1 cellular context compared by ENCODE assay signal in the genomic region with DNA sequence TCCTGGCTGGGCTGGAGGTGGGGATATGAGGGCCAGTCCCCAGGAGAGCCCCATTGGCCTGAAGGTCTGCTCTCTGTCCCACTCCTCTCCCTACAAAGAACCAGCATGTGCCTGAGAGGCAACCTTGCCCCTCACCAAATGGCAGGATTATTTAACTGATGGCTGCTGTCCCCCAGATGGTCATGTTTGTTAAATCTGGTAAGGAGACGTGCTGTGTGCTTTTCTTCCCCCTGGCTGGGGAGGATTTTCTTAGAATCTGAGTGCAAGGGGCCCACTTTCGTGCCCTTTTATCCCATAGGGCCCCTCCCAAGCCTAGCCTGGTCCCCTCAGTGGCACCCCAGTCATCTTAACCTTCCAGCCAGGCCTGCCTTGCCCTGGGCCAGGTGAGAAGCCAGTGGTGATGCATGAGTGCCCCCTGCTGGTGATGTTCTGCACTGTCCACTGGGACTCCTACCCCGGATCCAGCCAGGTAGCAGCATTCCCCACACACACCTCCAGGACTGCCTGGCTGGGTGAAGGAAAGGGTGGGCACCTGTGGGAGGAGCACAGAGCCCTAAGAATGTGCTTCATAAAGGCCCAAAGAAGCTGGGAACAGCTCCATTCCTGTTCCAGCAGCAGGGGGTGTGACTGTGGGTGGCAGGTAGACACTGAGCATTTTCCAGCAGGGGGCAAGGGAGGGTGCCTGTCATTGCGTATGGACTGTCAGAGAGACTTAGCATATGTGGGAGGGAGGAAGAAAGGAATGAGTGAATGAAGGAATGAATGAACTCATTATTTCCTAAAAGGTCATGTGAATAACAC.
TF ChIP-seq lines count a peak whose summit lies in the region.

No MANE protein-coding gene starts in this region.

TF ChIP-seq in SK-N-SH treated with all-trans-retinoic acid at 6 μM for 48 hours, 23 proteins besides CTCF, POLR2A, EP300 and RAD21 (continued from another document):
- TF ChIP-seq, protein P1, sequence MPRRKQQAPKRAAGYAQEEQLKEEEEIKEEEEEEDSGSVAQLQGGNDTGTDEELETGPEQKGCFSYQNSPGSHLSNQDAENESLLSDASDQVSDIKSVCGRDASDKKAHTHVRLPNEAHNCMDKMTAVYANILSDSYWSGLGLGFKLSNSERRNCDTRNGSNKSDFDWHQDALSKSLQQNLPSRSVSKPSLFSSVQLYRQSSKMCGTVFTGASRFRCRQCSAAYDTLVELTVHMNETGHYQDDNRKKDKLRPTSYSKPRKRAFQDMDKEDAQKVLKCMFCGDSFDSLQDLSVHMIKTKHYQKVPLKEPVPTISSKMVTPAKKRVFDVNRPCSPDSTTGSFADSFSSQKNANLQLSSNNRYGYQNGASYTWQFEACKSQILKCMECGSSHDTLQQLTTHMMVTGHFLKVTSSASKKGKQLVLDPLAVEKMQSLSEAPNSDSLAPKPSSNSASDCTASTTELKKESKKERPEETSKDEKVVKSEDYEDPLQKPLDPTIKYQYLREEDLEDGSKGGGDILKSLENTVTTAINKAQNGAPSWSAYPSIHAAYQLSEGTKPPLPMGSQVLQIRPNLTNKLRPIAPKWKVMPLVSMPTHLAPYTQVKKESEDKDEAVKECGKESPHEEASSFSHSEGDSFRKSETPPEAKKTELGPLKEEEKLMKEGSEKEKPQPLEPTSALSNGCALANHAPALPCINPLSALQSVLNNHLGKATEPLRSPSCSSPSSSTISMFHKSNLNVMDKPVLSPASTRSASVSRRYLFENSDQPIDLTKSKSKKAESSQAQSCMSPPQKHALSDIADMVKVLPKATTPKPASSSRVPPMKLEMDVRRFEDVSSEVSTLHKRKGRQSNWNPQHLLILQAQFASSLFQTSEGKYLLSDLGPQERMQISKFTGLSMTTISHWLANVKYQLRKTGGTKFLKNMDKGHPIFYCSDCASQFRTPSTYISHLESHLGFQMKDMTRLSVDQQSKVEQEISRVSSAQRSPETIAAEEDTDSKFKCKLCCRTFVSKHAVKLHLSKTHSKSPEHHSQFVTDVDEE (CRISPR knock-in tag; IDR thresholded peaks at IDR 0.05), result no peak
- no peak for TF ChIP-seq SNAI2 (CRISPR knock-in tag; IDR thresholded peaks at IDR 0.05)
- no peak for TF ChIP-seq ZNF70 (CRISPR knock-in tag; IDR thresholded peaks at IDR 0.05)
- TF ChIP-seq, protein P2, sequence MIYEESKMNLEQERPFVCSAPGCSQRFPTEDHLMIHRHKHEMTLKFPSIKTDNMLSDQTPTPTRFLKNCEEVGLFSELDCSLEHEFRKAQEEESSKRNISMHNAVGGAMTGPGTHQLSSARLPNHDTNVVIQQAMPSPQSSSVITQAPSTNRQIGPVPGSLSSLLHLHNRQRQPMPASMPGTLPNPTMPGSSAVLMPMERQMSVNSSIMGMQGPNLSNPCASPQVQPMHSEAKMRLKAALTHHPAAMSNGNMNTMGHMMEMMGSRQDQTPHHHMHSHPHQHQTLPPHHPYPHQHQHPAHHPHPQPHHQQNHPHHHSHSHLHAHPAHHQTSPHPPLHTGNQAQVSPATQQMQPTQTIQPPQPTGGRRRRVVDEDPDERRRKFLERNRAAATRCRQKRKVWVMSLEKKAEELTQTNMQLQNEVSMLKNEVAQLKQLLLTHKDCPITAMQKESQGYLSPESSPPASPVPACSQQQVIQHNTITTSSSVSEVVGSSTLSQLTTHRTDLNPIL (CRISPR knock-in tag; IDR thresholded peaks at IDR 0.05; ENCODE audit: low read depth), result no peak
- TF ChIP-seq ZNF565 (CRISPR knock-in tag; conservative IDR thresholded peaks at IDR 0.05; ENCODE audit: low read depth), result no peak
- no peak for TF ChIP-seq ZFP30 (CRISPR knock-in tag; IDR thresholded peaks at IDR 0.05)
- no peak for TF ChIP-seq ZC3H10 (CRISPR knock-in tag; IDR thresholded peaks at IDR 0.05)
